ENCODE assay signal across 17 cellular contexts in genomic region chr18:41660654-41661053, GRCh38.
A peak's percentile ranks its signal among the peaks of the same experiment; 100 is the strongest.
DNase-seq lines count a peak whose midpoint lies in the region; ATAC-seq and TF ChIP-seq lines count a peak whose summit lies in the region.
"Had no signal": no experiment of that assay in that cellular context is flagged by ENCODE, and none has a peak within 500 bp of the region (broad histone marks: within the 10 kb centered on the region; RNA-seq: fewer than 3 reads in every experiment).

No MANE protein-coding gene starts in this region.

- no peak overlapping the region for H2AK5ac ChIP-seq in mesenchymal stem cell (ENCODE audit: low read length, severe bottlenecking)

- H3K4me2 ChIP-seq in mesenchymal stem cell (ENCODE audit: low read length, poor library complexity, severe bottlenecking), result no peak overlapping the region

- H3K23ac ChIP-seq in mesenchymal stem cell (ENCODE audit: low read length in 2 of 2), result no peak overlapping the region

- DNase-seq in ELR (ENCODE audit: low read depth) (peak; percentile 74), NCI-H226 (peak; percentile 24), brain microvascular endothelial cell (peak; percentile 16), mesenchymal stem cell (peak; percentile 18), medulla oblongata (ENCODE audit: extremely low spot score) (no peak), posterior cingulate gyrus (no peak)
- DNase-seq in activated CD4-positive, alpha-beta T cell treated with anti-CD3 and anti-CD28 coated beads for 4 hours, result no peak
- DNase-seq: ACHN; CD4-positive, alpha-beta memory T cell; NCI-H1436 treated with DMSO at 0.1 percent for 48 hours; NCI-H2081; NCI-H2227 treated with DMSO at 0.1 percent for 48 hours; NCI-H526 treated with DMSO at 0.1 percent for 48 hours; Peyer's patch; SHP77 treated with DMSO at 0.1 percent for 48 hours had no signal

- H3K14ac ChIP-seq in mesenchymal stem cell (ENCODE audit: low read length in 2 of 2), result no peak overlapping the region

- no peak overlapping the region for H2BK12ac ChIP-seq in mesenchymal stem cell (ENCODE audit: low read length in 2 of 2)

- no peak overlapping the region for H4K91ac ChIP-seq in mesenchymal stem cell (ENCODE audit: low read length)

- H3K36me3 ChIP-seq in brain microvascular endothelial cell (replicated peaks) (no peaks in the 10 kb centered on the region), mesenchymal stem cell (ENCODE audit: control insufficient read depth in 1 of 2, insufficient read depth in 2 of 2, low read depth in 1 of 2, low read length in 2 of 2) (no peaks in the 10 kb centered on the region)
- H3K36me3 ChIP-seq: Peyer's patch had no signal

- H3K79me1 ChIP-seq in mesenchymal stem cell (replicated peaks; ENCODE audit: low read length, poor library complexity, severe bottlenecking), result no peaks in the 10 kb centered on the region

- H2BK5ac ChIP-seq in mesenchymal stem cell (ENCODE audit: low read depth, low read length, poor library complexity, severe bottlenecking), result no peak overlapping the region

- H3K9me3 ChIP-seq in mesenchymal stem cell (ENCODE audit: control insufficient read depth, low read length), result peaks cover 3% of the 10 kb centered on the region
- H3K9me3 ChIP-seq: Peyer's patch had no signal

- H3K4ac ChIP-seq in mesenchymal stem cell (ENCODE audit: low read depth in 1 of 2, low read length in 2 of 2), result no peak overlapping the region

- no peak for TF ChIP-seq CTCF in brain microvascular endothelial cell (IDR thresholded peaks at IDR 0.05; ENCODE audit: low read depth, low read length, missing control alignments)

- H3K27ac ChIP-seq in brain microvascular endothelial cell, result no peak overlapping the region
- H3K27ac ChIP-seq in mesenchymal stem cell (ENCODE audit: low read length, poor library complexity, severe bottlenecking), result no peak overlapping the region
- H3K27ac ChIP-seq: Peyer's patch had no signal

- no peak for ATAC-seq in HG03280 (IDR thresholded peaks at IDR 0.05; ENCODE audit: unreplicated experiment)
- ATAC-seq: HCT116 had no signal

- no peak overlapping the region for H2BK120ac ChIP-seq in mesenchymal stem cell (ENCODE audit: low read depth, low read length)

- H3K27me3 ChIP-seq in brain microvascular endothelial cell (replicated peaks), result no peaks in the 10 kb centered on the region
- H3K27me3 ChIP-seq in mesenchymal stem cell (ENCODE audit: control insufficient read depth in 1 of 2, insufficient read depth in 1 of 2, low read length in 2 of 2), result no peaks in the 10 kb centered on the region
- H3K27me3 ChIP-seq: Peyer's patch had no signal

- H2AFZ ChIP-seq in mesenchymal stem cell (ENCODE audit: low read depth, low read length), result no peak overlapping the region

- H3K9ac ChIP-seq in mesenchymal stem cell (ENCODE audit: low read length), result no peak overlapping the region

- intact Hi-C loops in posterior cingulate gyrus (cut with DNase I), result no loop called here

- in situ Hi-C loops in brain microvascular endothelial cell (cut with HindIII; ENCODE audit: low pct_ligation_motif_present, low sequenced_read_pairs), result no loop called here

- no peak overlapping the region for H3K4me3 ChIP-seq in brain microvascular endothelial cell (ENCODE audit: low read depth, low read length)
- H3K4me3 ChIP-seq in mesenchymal stem cell (ENCODE audit: insufficient read depth in 1 of 2, low read depth in 1 of 2, low read length in 2 of 2), result no peak overlapping the region
- H3K4me3 ChIP-seq: Peyer's patch had no signal

- H4K8ac ChIP-seq in mesenchymal stem cell (ENCODE audit: low read length), result no peak overlapping the region

- no peaks in the 10 kb centered on the region for H3K4me1 ChIP-seq in mesenchymal stem cell (ENCODE audit: control insufficient read depth, insufficient read depth, low read depth, low read length)
- H3K4me1 ChIP-seq: Peyer's patch had no signal

- H2BK15ac ChIP-seq in mesenchymal stem cell (ENCODE audit: low read depth, poor library complexity, severe bottlenecking), result no peak overlapping the region

- no peak overlapping the region for H3K18ac ChIP-seq in mesenchymal stem cell (ENCODE audit: low read depth in 1 of 2, low read length in 2 of 2)

Comparison
In these comparisons a context has a peak if more than half of its experiments do, and no peak if none do; other contexts are left out.
1. DNase-seq: peak in ELR (single experiment), NCI-H226 (single experiment), brain microvascular endothelial cell (single experiment) and mesenchymal stem cell (single experiment); none in medulla oblongata (single experiment), posterior cingulate gyrus (0 of 10) and activated CD4-positive, alpha-beta T cell treated with anti-CD3 and anti-CD28 coated beads for 4 hours (0 of 2).